ENCODE assay signal across 20 cellular contexts in genomic region chr7:11120675-11121220, GRCh38.
DNase-seq lines count a peak whose midpoint lies in the region; ATAC-seq, FAIRE-seq and TF ChIP-seq lines count a peak whose summit lies in the region.
"Had no signal": no experiment of that assay in that cellular context is flagged by ENCODE, and none has a peak within 500 bp of the region (broad histone marks: within the 10 kb centered on the region; RNA-seq: fewer than 3 reads in every experiment).

No MANE protein-coding gene starts in this region.

- H3K4me3 Mint-ChIP-seq in activated T-helper 17 cell treated with anti-CD3 and anti-CD28 coated beads, Interleukin-2, amount 50 U/mL, for 72 hours = no peak overlapping the region
- no peak overlapping the region for H3K4me3 Mint-ChIP-seq in activated CD8-positive, alpha-beta T cell treated with anti-CD3 and anti-CD28 coated beads for 36 hours
- H3K4me3 Mint-ChIP-seq: CD4-positive, alpha-beta T cell; immature natural killer cell had no signal

- intact Hi-C loops in activated CD8-positive, alpha-beta T cell treated with anti-CD3 and anti-CD28 coated beads for 36 hours (cut with micrococcal nuclease) = no loop called here

- WGBS in small intestine, 3 donors = 75 to 84% (median 80%) methylated on average over 3 of the region's 3 CpGs

- peak overlapping the region; percentile 71 for H3K27ac Mint-ChIP-seq in activated T-helper 17 cell treated with anti-CD3 and anti-CD28 coated beads, Interleukin-2, amount 50 U/mL, for 72 hours
- H3K27ac Mint-ChIP-seq in activated CD8-positive, alpha-beta T cell treated with anti-CD3 and anti-CD28 coated beads for 36 hours = no peak overlapping the region
- H3K27ac Mint-ChIP-seq: CD4-positive, alpha-beta T cell; immature natural killer cell had no signal

- no peaks in the 10 kb centered on the region for H3K9me3 Mint-ChIP-seq in activated T-helper 17 cell treated with anti-CD3 and anti-CD28 coated beads, Interleukin-2, amount 50 U/mL, for 72 hours
- no peaks in the 10 kb centered on the region for H3K9me3 Mint-ChIP-seq in activated CD8-positive, alpha-beta T cell treated with anti-CD3 and anti-CD28 coated beads for 36 hours
- H3K9me3 Mint-ChIP-seq: activated naive CD4-positive, alpha-beta T cell treated with anti-CD3 and anti-CD28 coated beads, Interleukin-2, amount 50 U/mL, for 72 hours; immature natural killer cell had no signal

- no peak overlapping the region for H3K4me3 ChIP-seq in small intestine (ENCODE audit: low read depth in 1 of 2, low read length in 2 of 2)
- H3K4me3 ChIP-seq: gastroesophageal sphincter, HAP-1, smooth muscle cell had no signal

- POLR2A ChIA-PET in activated CD8-positive, alpha-beta T cell treated with anti-CD3 and anti-CD28 coated beads for 36 hours (lab: Charles Lee) = no interaction called here

- no peaks in the 10 kb centered on the region for H3K9me3 ChIP-seq in small intestine (ENCODE audit: control insufficient read depth, low read depth)
- H3K9me3 ChIP-seq: gastroesophageal sphincter, HAP-1 had no signal

- no peak overlapping the region for H3K27ac ChIP-seq in small intestine (ENCODE audit: low read depth in 1 of 2, low read length in 1 of 2)
- H3K27ac ChIP-seq: gastroesophageal sphincter had no signal

- no peaks in the 10 kb centered on the region for H3K36me3 ChIP-seq in small intestine (ENCODE audit: control insufficient read depth in 2 of 2, insufficient read depth in 2 of 2, low read length in 2 of 2)
- H3K36me3 ChIP-seq: HAP-1 had no signal

- DNase-seq in small intestine (no peak), GM19238 (ENCODE audit: insufficient read length, low spot score) (no peak)
- DNase-seq in activated CD8-positive, alpha-beta T cell treated with anti-CD3 and anti-CD28 coated beads for 36 hours = no peak
- DNase-seq: activated CD8-positive, alpha-beta memory T cell treated with anti-CD3 and anti-CD28 coated beads for 24 hours; CD4-positive, alpha-beta T cell; GDM1; immature natural killer cell; mesenchymal stem cell; NCI-H774; nucleus accumbens; RPMI8226; T1000 had no signal

- H3K27me3 Mint-ChIP-seq in activated T-helper 17 cell treated with anti-CD3 and anti-CD28 coated beads, Interleukin-2, amount 50 U/mL, for 72 hours = no peaks in the 10 kb centered on the region
- H3K27me3 Mint-ChIP-seq in activated CD8-positive, alpha-beta T cell treated with anti-CD3 and anti-CD28 coated beads for 36 hours = no peaks in the 10 kb centered on the region
- H3K27me3 Mint-ChIP-seq: CD4-positive, alpha-beta T cell had no signal

- H3K27me3 ChIP-seq in small intestine (ENCODE audit: control insufficient read depth in 2 of 2, insufficient read depth in 2 of 2, low read length in 2 of 2) = no peaks in the 10 kb centered on the region
- H3K27me3 ChIP-seq: gastroesophageal sphincter had no signal

- no peak for TF ChIP-seq CTCF in activated CD8-positive, alpha-beta T cell treated with anti-CD3 and anti-CD28 coated beads for 36 hours (IDR thresholded peaks at IDR 0.05)

- peaks cover 4% of the 10 kb centered on the region for H3K4me1 Mint-ChIP-seq in activated T-helper 17 cell treated with anti-CD3 and anti-CD28 coated beads, Interleukin-2, amount 50 U/mL, for 72 hours
- H3K4me1 Mint-ChIP-seq in activated CD8-positive, alpha-beta T cell treated with anti-CD3 and anti-CD28 coated beads for 36 hours (ENCODE audit: low read depth) = peaks cover 13% of the 10 kb centered on the region
- H3K4me1 Mint-ChIP-seq: immature natural killer cell had no signal

- FAIRE-seq in small intestine (lab: Jason Lieb, UNC) = no peak

- CTCF ChIA-PET in activated CD8-positive, alpha-beta T cell treated with anti-CD3 and anti-CD28 coated beads for 36 hours (lab: Charles Lee) = no interaction called here

- H3K36me3 Mint-ChIP-seq in activated T-helper 17 cell treated with anti-CD3 and anti-CD28 coated beads, Interleukin-2, amount 50 U/mL, for 72 hours (ENCODE audit: low read depth) = peaks cover 41% of the 10 kb centered on the region
- H3K36me3 Mint-ChIP-seq in activated CD8-positive, alpha-beta T cell treated with anti-CD3 and anti-CD28 coated beads for 36 hours (ENCODE audit: low read depth) = peaks cover 22% of the 10 kb centered on the region

- no peaks in the 10 kb centered on the region for H3K4me1 ChIP-seq in small intestine (ENCODE audit: control insufficient read depth in 2 of 2, insufficient read depth in 1 of 2, low read depth in 1 of 2, low read length in 1 of 2)
- H3K4me1 ChIP-seq: gastroesophageal sphincter, HAP-1 had no signal

- ATAC-seq in GM18867 (IDR thresholded peaks at IDR 0.05; ENCODE audit: unreplicated experiment) = peak; percentile 30
- ATAC-seq in GM21381 (IDR thresholded peaks at IDR 0.05; ENCODE audit: unreplicated experiment) = peak; percentile 39
- peak; percentile 20 for ATAC-seq in HG03064 (IDR thresholded peaks at IDR 0.05; ENCODE audit: low read depth, unreplicated experiment)
- peak; percentile 74 for ATAC-seq in activated T-helper 17 cell treated with anti-CD3 and anti-CD28 coated beads, Interleukin-2, amount 50 U/mL, for 72 hours (replicated peaks)
- no peak for ATAC-seq in activated CD8-positive, alpha-beta T cell treated with anti-CD3 and anti-CD28 coated beads for 36 hours
- ATAC-seq: gastroesophageal sphincter had no signal
